Comparison of ENCODE assay signal across 7 cellular contexts in the genomic region with DNA sequence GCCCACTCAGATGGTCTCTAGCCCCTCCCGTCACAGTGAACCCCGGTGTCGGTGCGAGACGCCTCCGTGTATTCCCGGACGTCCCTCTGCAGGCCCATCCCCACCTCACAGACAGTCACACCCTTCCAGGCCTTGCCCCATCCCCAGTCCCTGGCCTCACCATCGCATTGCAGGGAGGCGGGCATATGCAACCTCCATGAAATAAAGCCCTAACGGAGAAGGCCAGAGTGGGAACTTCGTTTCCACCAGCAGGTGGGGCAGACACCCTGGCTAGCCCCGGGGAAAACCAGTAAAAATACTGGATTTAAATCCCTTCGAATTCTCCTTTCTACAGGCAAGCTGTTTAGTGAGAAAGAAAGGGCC.
DNase-seq lines count a peak whose midpoint lies in the region; ATAC-seq and TF ChIP-seq lines count a peak whose summit lies in the region.
"Not testable (repeated sequence)": the region's sequence is repeated elsewhere in the genome, so short reads cannot be mapped to it uniquely, and the experiment has no call there.

No MANE protein-coding gene starts in this region.

- not testable (repeated sequence) for BruUV-seq in HCT116 (replicated peaks; lab: Mats Ljungman, UMichigan)

- H3K9me2 ChIP-seq in HCT116 (ENCODE audit: insufficient read depth): not testable (repeated sequence)

- not testable (repeated sequence) for TF ChIP-seq POLR2A in HCT116 (IDR thresholded peaks at IDR 0.05; ENCODE audit: borderline replicate concordance, extremely low read depth, insufficient read depth, insufficient read length)

- not testable (repeated sequence) for TF ChIP-seq CTCF in HCT116 (IDR thresholded peaks at IDR 0.05 in 2 of 3, conservative IDR thresholded peaks at IDR 0.05 in 1 of 3; ENCODE audit: borderline replicate concordance in 1 of 3, insufficient read depth in 1 of 3, low read depth in 2 of 3, low read length in 2 of 3); left lung (IDR thresholded peaks at IDR 0.05)

- not testable (repeated sequence) for H3K27ac ChIP-seq in HCT116 (ENCODE audit: low read depth, low read length); left lung

- not testable (repeated sequence) for H4K20me1 ChIP-seq in HCT116 (ENCODE audit: insufficient read depth)

- not testable (repeated sequence) for H3K36me3 ChIP-seq in HCT116 (ENCODE audit: control insufficient read depth in 1 of 2, insufficient read depth in 2 of 2, low read length in 2 of 2); left lung

- H3K9me3 ChIP-seq in HCT116 (ENCODE audit: control insufficient read depth in 1 of 2, insufficient read depth in 1 of 2, low read depth in 1 of 2, low read length in 2 of 2); left lung: not testable (repeated sequence)

- not testable (repeated sequence) for H3K9ac ChIP-seq in HCT116 (ENCODE audit: low read length)

- H3K4me3 ChIP-seq in HCT116 (replicated peaks in 1 of 2; ENCODE audit: low read depth in 1 of 2, low read length in 2 of 2); left lung: not testable (repeated sequence)

- not testable (repeated sequence) for DNase-seq in HCT116 (ENCODE audit: low read depth, low spot score); left lung

- not testable (repeated sequence) for H3K4me1 ChIP-seq in HCT116 (ENCODE audit: control insufficient read depth in 1 of 2, insufficient read depth in 2 of 2, low read length in 2 of 2); left lung

- not testable (repeated sequence) for H2AFZ ChIP-seq in HCT116 (ENCODE audit: low read depth, low read length, poor library complexity, severe bottlenecking)

- intact Hi-C loops in HCT116 (cut with micrococcal nuclease): loop anchor here (10.0 kb wide), 1 partner anchor 116 kb away; no protein-coding TSS in a partner anchor
- intact Hi-C loops in left lung (cut with DNase I): not testable (repeated sequence)

- POLR2A ChIA-PET in HCT116 (lab: Charles Lee): not testable (repeated sequence)

- not testable (repeated sequence) for H3K27me3 ChIP-seq in HCT116 (ENCODE audit: insufficient read depth, low read length); left lung

- RAD21 ChIA-PET in HCT116 (lab: Charles Lee; ENCODE audit: low non-redundant PET in 1 of 2, low total read pairs in 2 of 2, uncharacterized antibody in 2 of 2, unreplicated experiment in 2 of 2): not testable (repeated sequence)

- ATAC-seq in GM18858 (IDR thresholded peaks at IDR 0.05; ENCODE audit: unreplicated experiment) (peak; percentile 38), GM19452 (IDR thresholded peaks at IDR 0.05; ENCODE audit: unreplicated experiment) (peak; percentile 34), HCT116 (peak; percentile 42), HG03025 (IDR thresholded peaks at IDR 0.05; ENCODE audit: low FRiP score, unreplicated experiment) (peak; percentile 54), HG03457 (IDR thresholded peaks at IDR 0.05; ENCODE audit: unreplicated experiment) (peak; percentile 28), left lung (peak; percentile 13)
- ATAC-seq in activated CD4-positive, CD25-positive, alpha-beta regulatory T cell treated with anti-CD3 and anti-CD28 coated beads, Interleukin-2, amount 50 U/mL, for 24 hours: peak; percentile 11 to 17

- TF ChIP-seq RAD21 in HCT116 (IDR thresholded peaks at IDR 0.05; ENCODE audit: low read depth): not testable (repeated sequence)

- not testable (repeated sequence) for H3K4me2 ChIP-seq in HCT116 (ENCODE audit: low read length)

- CTCF ChIA-PET in HCT116 (lab: Charles Lee): not testable (repeated sequence)

- H3K79me2 ChIP-seq in HCT116 (ENCODE audit: insufficient read depth, low read length): not testable (repeated sequence)
